ENCODE assay signal across 16 cellular contexts in genomic region chr3:172054115-172054764, GRCh38. TPM values are rescaled to one million over a fixed set of nuclear protein-coding genes. Genes with fewer than 3 reads are reported as not detected.
A peak's percentile ranks its signal among the peaks of the same experiment; 100 is the strongest.
DNase-seq lines count a peak whose midpoint lies in the region; ATAC-seq, FAIRE-seq and TF ChIP-seq lines count a peak whose summit lies in the region.
"Had no signal": no experiment of that assay in that cellular context is flagged by ENCODE, and none has a peak within 500 bp of the region (broad histone marks: within the 10 kb centered on the region; RNA-seq: fewer than 3 reads in every experiment).

No MANE protein-coding gene starts in this region.

- RAD21 ChIA-PET in GM12878 (lab: Charles Lee; ENCODE audit: unreplicated experiment), result interaction anchor here (0.7 to 1.6 kb wide), 5 partner anchors 8 to 85 kb away, joined by 3 to 6 read pairs (median 5); no protein-coding TSS in a partner anchor

- WGBS in A549 (ENCODE audit: missing lambda C conversion rate), result 53% methylated on average over 5 of the region's 6 CpGs
- WGBS in GM23248 (ENCODE audit: low coverage in 1 of 2, low lambda C conversion rate in 2 of 2, missing lambda C conversion rate in 2 of 2), 2 experiments, result 85 to 88% methylated on average over 6 of the region's 6 CpGs
- WGBS in GM12878 (ENCODE audit: insufficient coverage, insufficient replicate concordance, low lambda C conversion rate, missing lambda C conversion rate), result 93% methylated on average over 6 of the region's 6 CpGs

- no peaks in the 10 kb centered on the region for H3K27me3 Mint-ChIP-seq in natural killer cell treated with Interleukin-12 subunit alpha and Interleukin-12 subunit beta and Interleukin-15 and Interleukin-18, amount 100 ng/mL, for 72 hours

- H3F3A ChIP-seq in GM23248 (ENCODE audit: insufficient read depth), result peaks cover 69% of the 10 kb centered on the region

- DNase-seq in A549 (ENCODE audit: low read depth in 1 of 2, low spot score in 1 of 2) (no peak), GM23248 (no peak), GM12878 (ENCODE audit: low read depth, low spot score) (no peak), NCI-H2171 treated with DMSO at 0.1 percent for 48 hours (lab: John Stamatoyannopoulos, UW) (no peak)
- DNase-seq in natural killer cell treated with Interleukin-12 subunit alpha and Interleukin-12 subunit beta and Interleukin-15 and Interleukin-18, amount 100 ng/mL, for 72 hours (ENCODE audit: low spot score), result no peak
- DNase-seq: adrenal gland; Karpas-422; NCI-H1436 treated with DMSO at 0.1 percent for 48 hours; ovary; stimulated activated naive CD4-positive, alpha-beta T cell; uterus had no signal

- TF ChIP-seq POLR2A in A549 (IDR thresholded peaks at IDR 0.05; ENCODE audit: low read length) (no peak), GM12878 (IDR thresholded peaks at IDR 0.05; ENCODE audit: low read depth, low read length) (no peak)

- no peaks in the 10 kb centered on the region for H3K9me2 ChIP-seq in GM23248 (ENCODE audit: insufficient read depth)

- H3K79me2 ChIP-seq in GM23248 (ENCODE audit: insufficient read depth), result peaks cover 100% of the 10 kb centered on the region
- H3K79me2 ChIP-seq in GM12878 (ENCODE audit: control insufficient read depth, insufficient read depth, low read length), result peaks cover 49% of the 10 kb centered on the region

- H3K36me3 ChIP-seq in GM23248 (ENCODE audit: low read depth), result peaks cover 39% of the 10 kb centered on the region
- H3K36me3 ChIP-seq in GM12878 (ENCODE audit: control insufficient read depth in 2 of 2, insufficient read depth in 2 of 2, low read length in 1 of 2), result peaks cover 6 to 10% of the 10 kb centered on the region in 2 experiments
- H3K36me3 ChIP-seq: ovary, uterus had no signal

- H3K4me3 Mint-ChIP-seq in natural killer cell treated with Interleukin-12 subunit alpha and Interleukin-12 subunit beta and Interleukin-15 and Interleukin-18, amount 100 ng/mL, for 72 hours, result no peak overlapping the region

- no TSS peak for BruUV-seq in GM12878 (replicated peaks; lab: Mats Ljungman, UMichigan)

- no peaks in the 10 kb centered on the region for H3K9me3 Mint-ChIP-seq in natural killer cell treated with Interleukin-12 subunit alpha and Interleukin-12 subunit beta and Interleukin-15 and Interleukin-18, amount 100 ng/mL, for 72 hours

- SMC1A ChIA-PET in GM12878 (lab: Charles Lee; ENCODE audit: uncharacterized antibody, unreplicated experiment), result interaction anchor here (0.6 to 3.3 kb wide), 8 partner anchors 11 to 585 kb away, joined by 3 to 39 read pairs (median 4); no protein-coding TSS in a partner anchor

- peak overlapping the region; percentile 77 for H3K4me2 ChIP-seq in A549
- H3K4me2 ChIP-seq in GM23248 (ENCODE audit: unreplicated experiment), result no peak overlapping the region
- no peak overlapping the region for H3K4me2 ChIP-seq in GM12878 (ENCODE audit: control insufficient read depth, insufficient read depth)

- in situ Hi-C loops in GM23248 (cut with MboI) (no loop called here), GM12878 (cut with MboI) (no loop called here)

- no peak for TF ChIP-seq EP300 in A549 (IDR thresholded peaks at IDR 0.05)
- TF ChIP-seq EP300 in GM12878 (IDR thresholded peaks at IDR 0.05; ENCODE audit: borderline replicate concordance in 1 of 2, control insufficient read depth in 1 of 2, low read depth in 2 of 2, low read length in 2 of 2), result no peak

- FAIRE-seq in A549 (lab: Jason Lieb, UNC) (no peak), GM12878 (lab: Jason Lieb, UNC) (no peak)

- H3K9ac ChIP-seq in GM23248 (peak overlapping the region; percentile 45; the same call in 1 of the 2 replicates), GM12878 (ENCODE audit: control insufficient read depth, insufficient read depth, low read length) (no peak overlapping the region)

- TF ChIP-seq CTCF in A549 (IDR thresholded peaks at IDR 0.05), result no peak
- TF ChIP-seq CTCF in GM12878 (IDR thresholded peaks at IDR 0.05 in 2 of 3, conservative IDR thresholded peaks at IDR 0.05 in 1 of 3; ENCODE audit: control insufficient read depth in 2 of 3, extremely low read depth in 1 of 3, insufficient read depth in 1 of 3, low read depth in 3 of 3, low read length in 3 of 3), result no peak

- H3K4me1 ChIP-seq in A549 (peaks cover 76% of the 10 kb centered on the region), GM23248 (ENCODE audit: insufficient read depth) (peaks cover 42% of the 10 kb centered on the region), GM12878 (ENCODE audit: control insufficient read depth, insufficient read depth, low read length) (peaks cover 12% of the 10 kb centered on the region)

- H2AFZ ChIP-seq in GM23248 (no peak overlapping the region), GM12878 (ENCODE audit: control insufficient read depth, low read depth, low read length) (no peak overlapping the region)

- H3K9me3 ChIP-seq in A549, result no peaks in the 10 kb centered on the region
- no peaks in the 10 kb centered on the region for H3K9me3 ChIP-seq in GM23248 (ENCODE audit: low read depth)
- H3K9me3 ChIP-seq in GM12878 (replicated peaks; ENCODE audit: control insufficient read depth, insufficient read depth, low read length), result no peaks in the 10 kb centered on the region
- H3K9me3 ChIP-seq: adrenal gland, ovary, SJSA1, uterus had no signal

- H3K27ac Mint-ChIP-seq in natural killer cell treated with Interleukin-12 subunit alpha and Interleukin-12 subunit beta and Interleukin-15 and Interleukin-18, amount 100 ng/mL, for 72 hours, result peak overlapping the region; percentile 67 to 86

- ATAC-seq in A549 (peak; percentile 40 to 51; a peak in 4 of 6 replicates), GM12878 (peak; percentile 29), HG03095 (IDR thresholded peaks at IDR 0.05; ENCODE audit: unreplicated experiment) (no peak), GM19023 (IDR thresholded peaks at IDR 0.05; ENCODE audit: unreplicated experiment) (no peak), GM21619 (IDR thresholded peaks at IDR 0.05; ENCODE audit: unreplicated experiment) (no peak)
- ATAC-seq in natural killer cell treated with Interleukin-12 subunit alpha and Interleukin-12 subunit beta and Interleukin-15 and Interleukin-18, amount 100 ng/mL, for 72 hours, result no peak

- H4K20me1 ChIP-seq in GM23248 (ENCODE audit: insufficient read depth), result peaks cover 56% of the 10 kb centered on the region
- H4K20me1 ChIP-seq in GM12878 (ENCODE audit: control insufficient read depth, insufficient read depth), result no peaks in the 10 kb centered on the region

- POLR2A ChIA-PET in A549 (lab: Yijun Ruan, JAX), result interaction anchor here (0.5 to 0.9 kb wide), 2 partner anchors 12 to 604 kb away, joined by 4 to 9 read pairs; no protein-coding TSS in a partner anchor
- POLR2A ChIA-PET in GM12878 (lab: Charles Lee), result interaction anchor here (0.7 to 1.7 kb wide), 5 partner anchors 8 to 267 kb away, joined by 3 to 9 read pairs (median 5); no protein-coding TSS in a partner anchor

- TF ChIP-seq RAD21 in A549 (conservative IDR thresholded peaks at IDR 0.05 in 1 of 2, IDR thresholded peaks at IDR 0.05 in 1 of 2) (no peak), GM12878 (IDR thresholded peaks at IDR 0.05; ENCODE audit: insufficient read depth, low read depth, low read length) (no peak)

- H3K4me1 Mint-ChIP-seq in natural killer cell treated with Interleukin-12 subunit alpha and Interleukin-12 subunit beta and Interleukin-15 and Interleukin-18, amount 100 ng/mL, for 72 hours (ENCODE audit: low read depth in 2 of 2), result peaks cover 52 to 57% of the 10 kb centered on the region in 2 donors

- H3K36me3 Mint-ChIP-seq in natural killer cell treated with Interleukin-12 subunit alpha and Interleukin-12 subunit beta and Interleukin-15 and Interleukin-18, amount 100 ng/mL, for 72 hours, result peaks cover 27% of the 10 kb centered on the region

- CTCF ChIA-PET in A549 (lab: Yijun Ruan, JAX), result interaction anchor here (0.8 to 1.1 kb wide), 2 partner anchors 172 to 279 kb away, joined by 3 read pairs; no protein-coding TSS in a partner anchor
- CTCF ChIA-PET in GM12878 (lab: Yijun Ruan, JAX), result interaction anchor here (0.9 to 1.6 kb wide), 5 partner anchors 9 to 19 kb away, joined by 3 to 5 read pairs (median 3); partner anchors contain the start of gene FNDC3B

- H3K27ac ChIP-seq in A549 (peak overlapping the region; percentile 30 to 75; a peak in 3 of 6 replicates), GM23248 (peak overlapping the region; percentile 79), GM12878 (ENCODE audit: control insufficient read depth, insufficient read depth) (no peak overlapping the region)
- H3K27ac ChIP-seq: epithelial cell of prostate, ovary, SJSA1, uterus had no signal

- H3K4me3 ChIP-seq in A549 (no peak overlapping the region), GM23248 (no peak overlapping the region), GM12878 (no peak overlapping the region)
- H3K4me3 ChIP-seq: adrenal gland, ovary, SJSA1, uterus had no signal

- intact Hi-C loops in GM12878 (cut with micrococcal nuclease; ENCODE audit: unreplicated experiment), result no loop called here

- no peaks in the 10 kb centered on the region for H3K27me3 ChIP-seq in GM23248 (replicated peaks; ENCODE audit: insufficient read depth)
- H3K27me3 ChIP-seq in GM12878 (replicated peaks in 1 of 2; ENCODE audit: control insufficient read depth in 2 of 2, insufficient read depth in 2 of 2, low read length in 1 of 2), result no peaks in the 10 kb centered on the region
- H3K27me3 ChIP-seq: adrenal gland, ovary, SJSA1, uterus had no signal

RNA-seq across cellular contexts. Expression of gene FNDC3B, which starts 14.9 kb away (rescaled TPM):
- polyA plus RNA-seq in A549 (2011; rRNA removed) (29.5 and 56.0 TPM in 2 replicates), A549 (2017; fragmentation: RNase III; extraction: RNeasy Plus Mini Kit Qiagen cat#74134 plus additional on column Dnase treatment) (29.9 to 34.5 TPM (median 33.6 TPM) in 3 replicates), GM23248 (2016; fragmentation: Nextera tagmentation; extraction: Ambion mirVana) (85.5 and 95.7 TPM in 2 replicates), GM12878 (2011; rRNA removed) (6.3 and 9.1 TPM in 2 replicates), GM12878 (2014; fragmentation: Illumina TruSeq; extraction: Trizol) (15.0 and 26.0 TPM in 2 replicates), GM12878 (2014; fragmentation: Nextera tagmentation; extraction: Ambion mirVana) (10 to 100 TPM in 1 of 2 experiments, 1 to 10 TPM in 1; 7.9 to 11.9 TPM), GM12878 (2014; rRNA removed) (8.2 and 9.9 TPM in 2 replicates), GM12878 (2016; fragmentation: Nextera tagmentation; extraction: Ambion mirVana) (10 to 100 TPM; 21.9 to 23.8 TPM)
- polyA plus RNA-seq in A549 (2012; cell fraction: cytosol; rRNA removed), result 8.4 and 8.6 TPM in 2 replicates
- 7.0 and 15.3 TPM in 2 replicates for polyA plus RNA-seq in A549 (2012; cell fraction: nucleus; rRNA removed)
- polyA minus RNA-seq in A549 (2011; rRNA and poly(A)+ RNA removed), result 181 TPM in 2 replicates
- total RNA-seq in GM23248 (2014; rRNA removed; shearing (Covaris generic)), result 123 and 128 TPM in 2 replicates
- total RNA-seq in GM12878 (2013; cell fraction: nucleolus; rRNA removed), result 505 and 506 TPM in 2 replicates
- total RNA-seq in GM12878 (2014; rRNA removed) (30.2 and 34.9 TPM in 2 replicates), GM12878 (2014; rRNA removed; fragmentation: Illumina TruSeq; extraction: Trizol) (29.0 and 32.3 TPM in 2 replicates), GM12878 (2021) (35.0 and 35.8 TPM in 2 replicates)
- 13.0 TPM for polyA plus RNA-seq in GM12878 (2011; ENCODE audit: low read depth)
- 4.2 and 6.0 TPM in 2 replicates for polyA plus RNA-seq in GM12878 (2011; cell fraction: cytosol; rRNA removed)
- polyA plus RNA-seq in GM12878 (2011; cell fraction: nucleus; rRNA removed), result 17.9 and 21.3 TPM in 2 replicates
- 8.1 and 10.2 TPM in 2 replicates for polyA plus RNA-seq in GM12878 (2012)
- polyA minus RNA-seq in GM12878 (2011; rRNA and poly(A)+ RNA removed), result 44.1 and 62.3 TPM in 2 replicates
- 4.1 and 4.2 TPM in 2 replicates for polyA minus RNA-seq in GM12878 (2011; cell fraction: cytosol; rRNA and poly(A)+ RNA removed)
- polyA minus RNA-seq in GM12878 (2011; cell fraction: nucleus; rRNA and poly(A)+ RNA removed), result 63.8 and 111 TPM in 2 replicates
- 100 to 1,000 TPM; 149 to 217 TPM for total RNA-seq in natural killer cell treated with Interleukin-12 subunit alpha and Interleukin-12 subunit beta and Interleukin-15 and Interleukin-18, amount 100 ng/mL, for 72 hours

Comparison
In these comparisons a context has a peak if more than half of its experiments do, and no peak if none do; other contexts are left out.
1. ATAC-seq: peak in A549 (2 of 2) and GM12878 (single experiment); none in natural killer cell treated with Interleukin-12 subunit alpha and Interleukin-12 subunit beta and Interleukin-15 and Interleukin-18, amount 100 ng/mL, for 72 hours (0 of 2), HG03095 (single experiment), GM19023 (single experiment) and GM21619 (single experiment).